36 cellular contexts compared by ENCODE assay signal in genomic region chr1:218090459-218090858, GRCh38.
"Had no signal": no experiment of that assay in that cellular context is flagged by ENCODE, and none has a peak within 500 bp of the region (broad histone marks: within the 10 kb centered on the region; RNA-seq: fewer than 3 reads in every experiment).

No MANE protein-coding gene starts in this region.

- H3K4me3 ChIP-seq: MG63, Peyer's patch had no signal

- H3K27me3 Mint-ChIP-seq: activated CD4-positive, alpha-beta memory T cell treated with anti-CD3 and anti-CD28 coated beads, Interleukin-2, amount 10 ng/mL, durations not matched to agents 7 days and 5 days; activated CD8-positive, alpha-beta memory T cell treated with anti-CD3 and anti-CD28 coated beads, Interleukin-2, amount 10 ng/mL, durations not matched to agents 7 days and 5 days; activated naive CD4-positive, alpha-beta T cell treated with anti-CD3 and anti-CD28 coated beads, Interleukin-2, amount 10 ng/mL, durations not matched to agents 7 days and 5 days; activated naive CD8-positive, alpha-beta T cell; activated naive CD8-positive, alpha-beta T cell treated with anti-CD3 and anti-CD28 coated beads, Interleukin-2, amount 50 U/mL, for 24 hours; brain had no signal

- H3K4me1 ChIP-seq: Peyer's patch had no signal

- H3K36me3 ChIP-seq: MG63, Peyer's patch, WERI-Rb-1 had no signal

- H3K9me3 Mint-ChIP-seq: activated CD4-positive, alpha-beta memory T cell treated with anti-CD3 and anti-CD28 coated beads, Interleukin-2, amount 10 ng/mL, durations not matched to agents 7 days and 5 days; activated naive CD4-positive, alpha-beta T cell treated with anti-CD3 and anti-CD28 coated beads, Interleukin-2, amount 10 ng/mL, durations not matched to agents 7 days and 5 days; activated naive CD8-positive, alpha-beta T cell treated with anti-CD3 and anti-CD28 coated beads, Interleukin-2, amount 50 U/mL, for 24 hours; brain had no signal

- H3K4me1 Mint-ChIP-seq: activated CD4-positive, alpha-beta memory T cell treated with anti-CD3 and anti-CD28 coated beads, Interleukin-2, amount 10 ng/mL, durations not matched to agents 7 days and 5 days; activated CD8-positive, alpha-beta memory T cell treated with anti-CD3 and anti-CD28 coated beads, Interleukin-2, amount 10 ng/mL, durations not matched to agents 7 days and 5 days; activated naive CD4-positive, alpha-beta T cell treated with anti-CD3 and anti-CD28 coated beads, Interleukin-2, amount 10 ng/mL, durations not matched to agents 7 days and 5 days; activated naive CD8-positive, alpha-beta T cell treated with anti-CD3 and anti-CD28 coated beads, Interleukin-2, amount 50 U/mL, for 24 hours; brain had no signal

- H3K36me3 Mint-ChIP-seq: activated CD8-positive, alpha-beta memory T cell treated with anti-CD3 and anti-CD28 coated beads, Interleukin-2, amount 10 ng/mL, durations not matched to agents 7 days and 5 days; activated naive CD4-positive, alpha-beta T cell treated with anti-CD3 and anti-CD28 coated beads, Interleukin-2, amount 10 ng/mL, durations not matched to agents 7 days and 5 days; activated naive CD8-positive, alpha-beta T cell; brain had no signal

- H3K27me3 ChIP-seq: MG63, Peyer's patch had no signal

- H3K4me3 Mint-ChIP-seq: activated CD4-positive, alpha-beta memory T cell treated with anti-CD3 and anti-CD28 coated beads, Interleukin-2, amount 10 ng/mL, durations not matched to agents 7 days and 5 days; activated CD8-positive, alpha-beta memory T cell treated with anti-CD3 and anti-CD28 coated beads, Interleukin-2, amount 10 ng/mL, durations not matched to agents 7 days and 5 days; activated naive CD4-positive, alpha-beta T cell treated with anti-CD3 and anti-CD28 coated beads, Interleukin-2, amount 10 ng/mL, durations not matched to agents 7 days and 5 days; activated naive CD8-positive, alpha-beta T cell; activated naive CD8-positive, alpha-beta T cell treated with anti-CD3 and anti-CD28 coated beads, Interleukin-2, amount 50 U/mL, for 24 hours; brain had no signal

- H3K27ac ChIP-seq: Peyer's patch, WERI-Rb-1 had no signal

- H3K27ac Mint-ChIP-seq: activated CD4-positive, alpha-beta memory T cell treated with anti-CD3 and anti-CD28 coated beads, Interleukin-2, amount 10 ng/mL, durations not matched to agents 7 days and 5 days; activated CD8-positive, alpha-beta memory T cell treated with anti-CD3 and anti-CD28 coated beads, Interleukin-2, amount 10 ng/mL, durations not matched to agents 7 days and 5 days; activated naive CD4-positive, alpha-beta T cell treated with anti-CD3 and anti-CD28 coated beads, Interleukin-2, amount 10 ng/mL, durations not matched to agents 7 days and 5 days; activated naive CD8-positive, alpha-beta T cell; activated naive CD8-positive, alpha-beta T cell treated with anti-CD3 and anti-CD28 coated beads, Interleukin-2, amount 50 U/mL, for 24 hours; brain had no signal

- H3K9me3 ChIP-seq: MG63, Peyer's patch had no signal

- DNase-seq: activated CD4-positive, alpha-beta memory T cell treated with anti-CD3 and anti-CD28 coated beads, Interleukin-2, amount 10 ng/mL, durations not matched to agents 7 days and 5 days; activated CD4-positive, alpha-beta T cell treated with anti-CD3 and anti-CD28 coated beads for 1 hour; activated CD4-positive, alpha-beta T cell treated with anti-CD3 and anti-CD28 coated beads for 48 hours; activated CD4-positive, CD25-positive, alpha-beta regulatory T cell; activated CD8-positive, alpha-beta memory T cell treated with anti-CD3 and anti-CD28 coated beads for 24 hours; activated CD8-positive, alpha-beta memory T cell treated with anti-CD3 and anti-CD28 coated beads, Interleukin-2, amount 10 ng/mL, durations not matched to agents 7 days and 5 days; activated CD8-positive, alpha-beta memory T cell treated with anti-CD3 and anti-CD28 coated beads, Interleukin-2, amount 50 U/mL, for 48 hours; activated effector memory CD4-positive, alpha-beta T cell treated with Interleukin-2 at 50 U/mL for 16 hours; activated naive CD4-positive, alpha-beta T cell treated with anti-CD3 and anti-CD28 coated beads, Interleukin-2, amount 10 ng/mL, durations not matched to agents 7 days and 5 days; activated naive CD8-positive, alpha-beta T cell treated with anti-CD3 and anti-CD28 coated beads, Interleukin-2, amount 50 U/mL, for 24 hours; activated T-cell treated with anti-CD3 and anti-CD28 coated beads, Interleukin-2, amount 50 U/mL, for 48 hours; anterior cingulate cortex; caudate nucleus; cerebellar nuclear complex; cortex of kidney; MG63; NCI-H1092 treated with DMSO at 0.1 percent for 48 hours; NCI-H1417; NCI-H187 treated with DMSO at 0.1 percent for 48 hours; NCI-H2081; NCI-H226; NCI-H446 treated with DMSO at 0.1 percent for 48 hours; NCI-H524; NCI-H69; NCI-H82; PC-3; Peyer's patch; RPMI8226; SHP77 treated with DMSO at 0.1 percent for 48 hours; SW 1271; T-helper 1 cell; T-helper 2 cell; T-helper 9 cell; WERI-Rb-1 had no signal

- ATAC-seq: activated CD8-positive, alpha-beta memory T cell treated with anti-CD3 and anti-CD28 coated beads, Interleukin-2, amount 10 ng/mL, durations not matched to agents 7 days and 5 days; activated naive CD8-positive, alpha-beta T cell treated with anti-CD3 and anti-CD28 coated beads, Interleukin-2, amount 50 U/mL, for 24 hours; PC-3 had no signal
